Comparison of ENCODE assay signal across 28 cellular contexts in the genomic region with DNA sequence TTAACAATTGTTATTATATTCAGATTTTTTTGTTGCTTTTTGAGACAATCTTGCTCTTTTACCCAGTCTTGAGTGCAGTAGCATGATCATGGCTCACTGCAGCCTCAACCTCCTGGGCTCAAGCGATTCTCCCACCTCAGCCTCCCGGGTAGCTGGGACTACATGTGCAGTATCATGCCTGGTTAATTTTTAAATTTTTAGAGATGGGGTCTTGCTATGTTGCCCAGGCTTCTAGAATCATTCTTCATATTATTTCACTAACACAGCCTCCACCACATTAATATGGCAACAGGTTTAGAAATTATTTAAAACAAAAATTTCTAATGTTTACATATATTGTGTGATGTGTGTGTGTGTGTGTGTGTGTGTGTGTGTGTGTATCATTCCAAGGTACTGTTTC.
"Had no signal": no experiment of that assay in that cellular context is flagged by ENCODE, and none has a peak within 500 bp of the region (broad histone marks: within the 10 kb centered on the region; RNA-seq: fewer than 3 reads in every experiment).

No MANE protein-coding gene starts in this region.

- H3K27me3 ChIP-seq: gastrocnemius medialis, neural progenitor cell, right atrium auricular region, sigmoid colon, stomach, thyroid gland, vagina had no signal

- H3K9me3 Mint-ChIP-seq: dendritic cell treated with granulocyte-macrophage colony-stimulating factor and Interleukin-4, amounts not matched to agents 40 ng/mL and 50 ng/mL, for 4 days; memory B cell; naive B cell; nephron; neural progenitor cell; stimulated activated effector memory CD8-positive, alpha-beta T cell treated with anti-CD3 and anti-CD28 coated beads, Interleukin-12 subunit alpha, Interleukin-12 subunit beta, amount 100 ng/mL, for 72 hours had no signal

- H3K27ac Mint-ChIP-seq: endodermal cell; memory B cell; neural progenitor cell; stimulated activated effector memory CD8-positive, alpha-beta T cell treated with anti-CD3 and anti-CD28 coated beads, Interleukin-12 subunit alpha, Interleukin-12 subunit beta, amount 100 ng/mL, for 72 hours had no signal

- H3K9ac ChIP-seq: neural progenitor cell had no signal

- H3K27me3 Mint-ChIP-seq: dendritic cell treated with granulocyte-macrophage colony-stimulating factor and Interleukin-4, amounts not matched to agents 40 ng/mL and 50 ng/mL, for 4 days; memory B cell; naive B cell had no signal

- FAIRE-seq: keratinocyte had no signal

- H3K27ac ChIP-seq: epithelial cell of prostate, neural progenitor cell, prostate gland, right atrium auricular region, thyroid gland had no signal

- H3K9me3 ChIP-seq: gastrocnemius medialis, mucosa of descending colon, prostate gland, right atrium auricular region, sigmoid colon, stomach, thyroid gland, vagina had no signal

- H3K4me3 Mint-ChIP-seq: dendritic cell treated with granulocyte-macrophage colony-stimulating factor and Interleukin-4, amounts not matched to agents 40 ng/mL and 50 ng/mL, for 4 days; endodermal cell had no signal

- ATAC-seq: esophagus mucosa; gastrocnemius medialis; left ventricle myocardium superior; mucosa of descending colon; stimulated activated effector memory CD8-positive, alpha-beta T cell treated with anti-CD3 and anti-CD28 coated beads, Interleukin-12 subunit alpha, Interleukin-12 subunit beta, amount 100 ng/mL, for 72 hours had no signal

- H2AFZ ChIP-seq: neural progenitor cell had no signal

- H3K4me3 ChIP-seq: lung, mucosa of descending colon, neural progenitor cell, thyroid gland, vagina had no signal

- H3K36me3 ChIP-seq: gastrocnemius medialis, neural progenitor cell, prostate gland, right atrium auricular region, thyroid gland, vagina had no signal

- H3K4me2 ChIP-seq: neural progenitor cell had no signal

- DNase-seq: effector CD8-positive, alpha-beta T cell; endodermal cell; foreskin fibroblast; gastrocnemius medialis; head of caudate nucleus; mucosa of descending colon; naive B cell; nucleus accumbens; sigmoid colon; stimulated activated CD4-positive, alpha-beta T cell treated with anti-CD3 and anti-CD28 coated beads, Interleukin-2, amount 100 ng/mL, for 24 hours; stimulated activated CD4-positive, alpha-beta T cell treated with anti-CD3 and anti-CD28 coated beads, Interleukin-4, amount 100 ng/mL, for 24 hours; stimulated activated naive CD4-positive, alpha-beta T cell treated with Interleukin-2 at 50 U/mL for 16 hours; stomach; thyroid gland; trophoblast cell had no signal
